ENCODE assay signal across 9 cellular contexts in genomic region chr9:83199240-83199639, GRCh38.
DNase-seq lines count a peak whose midpoint lies in the region; ATAC-seq and TF ChIP-seq lines count a peak whose summit lies in the region.
"Had no signal": no experiment of that assay in that cellular context is flagged by ENCODE, and none has a peak within 500 bp of the region (broad histone marks: within the 10 kb centered on the region; RNA-seq: fewer than 3 reads in every experiment).

No MANE protein-coding gene starts in this region.

- H3K4me1 ChIP-seq in BE2C (peaks cover 14% of the 10 kb centered on the region), fibroblast of lung (ENCODE audit: control insufficient read depth, extremely low read depth, insufficient read depth, low read length) (no peaks in the 10 kb centered on the region)

- DNase-seq in BE2C (peak; percentile 74), HuH-7 (ENCODE audit: low spot score) (peak; percentile 23), RPMI7951 (ENCODE audit: low read depth) (peak; percentile 18), fibroblast of lung (ENCODE audit: low read depth in 2 of 2) (peak; percentile 19 to 50), non-pigmented ciliary epithelial cell (ENCODE audit: low read depth) (peak; percentile 43)
- DNase-seq: activated naive CD8-positive, alpha-beta T cell treated with anti-CD3 and anti-CD28 coated beads, Interleukin-2, amount 10 ng/mL, durations not matched to agents 7 days and 5 days had no signal

- no peak overlapping the region for H3K27ac ChIP-seq in fibroblast of lung (ENCODE audit: insufficient read depth, low read length)

- H3K36me3 ChIP-seq in BE2C, result no peaks in the 10 kb centered on the region
- no peaks in the 10 kb centered on the region for H3K36me3 ChIP-seq in fibroblast of lung (ENCODE audit: control insufficient read depth, insufficient read depth, low read length)

- H2AFZ ChIP-seq in fibroblast of lung (ENCODE audit: low read length), result no peak overlapping the region

- no peak overlapping the region for H3K4me2 ChIP-seq in fibroblast of lung (ENCODE audit: extremely low read depth, insufficient read depth, low read length)

- TF ChIP-seq CTCF in BE2C (IDR thresholded peaks at IDR 0.05; ENCODE audit: low read depth, low read length) (peak; percentile 95), fibroblast of lung (conservative IDR thresholded peaks at IDR 0.05 in 1 of 2, IDR thresholded peaks at IDR 0.05 in 1 of 2; ENCODE audit: low read depth in 1 of 2, low read length in 2 of 2) (peak; percentile 32 to 41)

- peak overlapping the region; percentile 9; the same call in 1 of the 2 replicates for H3K4me3 ChIP-seq in BE2C (ENCODE audit: low read depth, low read length)
- H3K4me3 ChIP-seq in fibroblast of lung (replicated peaks in 1 of 4; ENCODE audit: control extremely low read depth in 1 of 4, insufficient read depth in 1 of 4, low read depth in 3 of 4, low read length in 4 of 4), result no peak overlapping the region

- H3K9ac ChIP-seq in fibroblast of lung (ENCODE audit: insufficient read depth, low read length), result no peak overlapping the region

- no peaks in the 10 kb centered on the region for H3K79me2 ChIP-seq in fibroblast of lung (ENCODE audit: control insufficient read depth, insufficient read depth, low read length)

- H4K20me1 ChIP-seq in fibroblast of lung (ENCODE audit: control insufficient read depth, extremely low read depth, insufficient read depth, low read length), result no peaks in the 10 kb centered on the region

- H3K9me3 ChIP-seq in BE2C, result no peaks in the 10 kb centered on the region
- H3K9me3 ChIP-seq in fibroblast of lung (ENCODE audit: control insufficient read depth, insufficient read depth, low read depth, low read length), result no peaks in the 10 kb centered on the region

- H3K27me3 ChIP-seq in BE2C, result no peaks in the 10 kb centered on the region
- H3K27me3 ChIP-seq in fibroblast of lung (ENCODE audit: control insufficient read depth, insufficient read depth, low read length), result peaks cover 4% of the 10 kb centered on the region

- ATAC-seq in HG02678 (IDR thresholded peaks at IDR 0.05; ENCODE audit: unreplicated experiment) (no peak), HG03159 (IDR thresholded peaks at IDR 0.05; ENCODE audit: unreplicated experiment) (no peak), HG03108 (IDR thresholded peaks at IDR 0.05; ENCODE audit: unreplicated experiment) (no peak)

Comparison
In these comparisons a context has a peak if more than half of its experiments do, and no peak if none do; other contexts are left out.
1. DNase-seq: peak in every context shown above with its lines; median percentile 74 in BE2C; 43 in non-pigmented ciliary epithelial cell; 34 in fibroblast of lung; 23 in HuH-7; 18 in RPMI7951.